ENCODE assay signal across 14 cellular contexts in genomic region chr17:79772726-79773125, GRCh38. TPM values are rescaled to one million over a fixed set of nuclear protein-coding genes. Genes with fewer than 3 reads are reported as not detected.
"Had no signal": no experiment of that assay in that cellular context is flagged by ENCODE, and none has a peak within 500 bp of the region (broad histone marks: within the 10 kb centered on the region; RNA-seq: fewer than 3 reads in every experiment).

No MANE protein-coding gene starts in this region.

RNA-seq across cellular contexts. Expression of gene CBX2, which starts 5.2 kb away (rescaled TPM):
- polyA plus RNA-seq: aorta had no signal

RNA-seq across cellular contexts. Expression of gene ENPP7, which starts 42.0 kb away (rescaled TPM):
- total RNA-seq: activated CD4-positive, alpha-beta T cell treated with anti-CD3 and anti-CD28 coated beads for 36 hours; activated CD4-positive, alpha-beta T cell treated with anti-CD3 and anti-CD28 coated beads, Interleukin-2, amount 10 ng/mL, durations not matched to agents 7 days and 5 days; activated naive CD4-positive, alpha-beta T cell treated with anti-CD3 and anti-CD28 coated beads for 36 hours; activated naive CD8-positive, alpha-beta T cell treated with anti-CD3 and anti-CD28 coated beads for 36 hours; adrenal gland; aorta; astrocyte; body of pancreas; breast epithelium; cardiac septum; T-helper 1 cell treated with Interleukin-12 subunit alpha and Interleukin-12 subunit beta and Interleukin-4 antibody, amounts not matched to agents 30 ng/mL and 1 ng/mL, for 36 hours; T-helper 17 cell; T-helper 2 cell treated with Interferon-gamma antibody and Interleukin-4, amounts not matched to agents 100 ng/mL and 5 ng/mL, for 36 hours; WTC11 had no signal
- polyA plus RNA-seq: adrenal gland had no signal
